In the genomic region with DNA sequence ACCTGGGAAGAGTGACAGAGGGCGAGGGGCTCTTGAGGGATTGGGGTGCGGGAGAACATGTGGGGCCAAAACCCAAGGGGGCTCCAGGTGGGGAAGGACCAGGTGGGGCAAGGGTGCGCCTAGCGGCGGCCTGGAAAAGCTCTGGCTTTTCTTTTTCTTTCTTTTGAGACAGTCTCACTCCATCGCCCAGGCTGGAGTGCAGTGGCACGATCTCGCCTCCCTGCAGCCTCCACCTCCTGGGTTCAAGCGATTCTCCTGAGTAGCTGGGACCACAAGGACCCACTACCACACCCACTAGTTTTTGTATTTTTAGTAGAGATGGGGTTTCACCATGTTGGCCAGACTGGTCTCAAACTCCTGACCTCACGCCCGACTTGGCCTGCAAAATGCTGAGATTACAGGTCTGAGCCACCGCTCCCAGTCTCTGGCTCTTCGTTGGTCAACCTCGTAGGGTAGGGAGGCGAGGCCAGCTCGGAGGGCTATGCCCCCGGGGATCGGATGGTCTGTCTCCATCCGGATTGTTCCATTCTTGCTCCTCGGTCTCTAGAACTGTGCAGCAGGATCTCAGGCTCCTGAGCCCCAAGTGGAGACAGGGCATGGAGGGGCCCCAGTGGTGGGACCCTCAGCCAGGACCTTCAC, we compare ENCODE assay signal across 9 cellular contexts. TPM values are rescaled to one million over a fixed set of nuclear protein-coding genes. Genes with fewer than 3 reads are reported as not detected.
A peak's percentile ranks its signal among the peaks of the same experiment; 100 is the strongest.
DNase-seq lines count a peak whose midpoint lies in the region; ATAC-seq lines count a peak whose summit lies in the region.
"Had no signal": no experiment of that assay in that cellular context is flagged by ENCODE, and none has a peak within 500 bp of the region (broad histone marks: within the 10 kb centered on the region; RNA-seq: fewer than 3 reads in every experiment).

No MANE protein-coding gene starts in this region.

- H3K27me3 Mint-ChIP-seq in activated T-cell treated with anti-CD3 and anti-CD28 coated beads, Interleukin-2, amount 50 U/mL, for 24 hours, result no peaks in the 10 kb centered on the region
- H3K27me3 Mint-ChIP-seq in activated CD4-positive, alpha-beta memory T cell treated with anti-CD3 and anti-CD28 coated beads for 36 hours, result peaks cover 2% of the 10 kb centered on the region

- no peak for DNase-seq in activated T-cell treated with anti-CD3 and anti-CD28 coated beads, Interleukin-2, amount 50 U/mL, for 24 hours
- no peak for DNase-seq in activated T-cell treated with anti-CD3 and anti-CD28 coated beads for 4 hours
- DNase-seq in activated CD4-positive, alpha-beta memory T cell treated with anti-CD3 and anti-CD28 coated beads for 36 hours, result no peak
- DNase-seq in stimulated activated CD4-positive, alpha-beta T cell treated with anti-CD3 and anti-CD28 coated beads, Interleukin-2, amount 100 ng/mL, for 24 hours, result no peak
- no peak for DNase-seq in NCI-H146 treated with DMSO at 0.1 percent for 48 hours (lab: John Stamatoyannopoulos, UW; ENCODE audit: unreplicated experiment)
- DNase-seq: NCI-H524 treated with DMSO at 0.1 percent for 48 hours had no signal

- H3K4me1 ChIP-seq in subcutaneous abdominal adipose tissue (ENCODE audit: control insufficient read depth in 5 of 5, insufficient read depth in 5 of 5, low read length in 5 of 5), result peaks cover 6 to 37% (median 25%) of the 10 kb centered on the region in 5 donors

- no peak overlapping the region for H3K9ac ChIP-seq in subcutaneous abdominal adipose tissue (ENCODE audit: low read length in 5 of 5)

- CTCF ChIA-PET in activated CD4-positive, alpha-beta memory T cell treated with anti-CD3 and anti-CD28 coated beads for 36 hours (lab: Charles Lee), result interaction anchor here (0.7 to 6.2 kb wide), 5 partner anchors 23 to 205 kb away, joined by 3 to 174 read pairs (median 3); no protein-coding TSS in a partner anchor

- peaks cover 31% of the 10 kb centered on the region for H3K36me3 Mint-ChIP-seq in activated T-cell treated with anti-CD3 and anti-CD28 coated beads, Interleukin-2, amount 50 U/mL, for 24 hours (ENCODE audit: low read depth)
- peaks cover 35% of the 10 kb centered on the region for H3K36me3 Mint-ChIP-seq in activated CD4-positive, alpha-beta memory T cell treated with anti-CD3 and anti-CD28 coated beads for 36 hours

- H3K36me3 ChIP-seq in subcutaneous abdominal adipose tissue (ENCODE audit: control insufficient read depth in 5 of 5, insufficient read depth in 5 of 5, low read length in 5 of 5), result peaks cover 0 to 8% (median 4%) of the 10 kb centered on the region in 5 donors

- ATAC-seq in HG03460 (IDR thresholded peaks at IDR 0.05; ENCODE audit: unreplicated experiment), result no peak

- H3K27ac Mint-ChIP-seq in activated T-cell treated with anti-CD3 and anti-CD28 coated beads, Interleukin-2, amount 50 U/mL, for 24 hours, result peak overlapping the region; percentile 33
- H3K27ac Mint-ChIP-seq in activated CD4-positive, alpha-beta memory T cell treated with anti-CD3 and anti-CD28 coated beads for 36 hours, result no peak overlapping the region

- H3K27me3 ChIP-seq in subcutaneous abdominal adipose tissue (ENCODE audit: control insufficient read depth in 5 of 5, insufficient read depth in 4 of 5, low read length in 5 of 5), result peaks cover 0 to 5% (median 0%) of the 10 kb centered on the region in 5 donors

- peak overlapping the region; percentile 90 for H3K27ac ChIP-seq in subcutaneous abdominal adipose tissue (ENCODE audit: low read depth, low read length)

- H3K4me3 Mint-ChIP-seq in activated T-cell treated with anti-CD3 and anti-CD28 coated beads, Interleukin-2, amount 50 U/mL, for 24 hours, result peak overlapping the region; percentile 99
- H3K4me3 Mint-ChIP-seq in activated CD4-positive, alpha-beta memory T cell treated with anti-CD3 and anti-CD28 coated beads for 36 hours, result peak overlapping the region; percentile 93

- H3K9me3 ChIP-seq in iPS-18c (ENCODE audit: control insufficient read depth, insufficient read depth, low read length) (no peaks in the 10 kb centered on the region), subcutaneous abdominal adipose tissue (ENCODE audit: control insufficient read depth in 5 of 5, low read length in 5 of 5) (peaks cover 2 to 20% (median 16%) of the 10 kb centered on the region in 5 donors)

- peaks cover 26% of the 10 kb centered on the region for H3K4me1 Mint-ChIP-seq in activated T-cell treated with anti-CD3 and anti-CD28 coated beads, Interleukin-2, amount 50 U/mL, for 24 hours (ENCODE audit: low read depth)
- H3K4me1 Mint-ChIP-seq in activated CD4-positive, alpha-beta memory T cell treated with anti-CD3 and anti-CD28 coated beads for 36 hours (ENCODE audit: low read depth), result peaks cover 18% of the 10 kb centered on the region

- POLR2A ChIA-PET in activated CD4-positive, alpha-beta memory T cell treated with anti-CD3 and anti-CD28 coated beads for 36 hours (lab: Charles Lee), result interaction anchor here (0.6 to 4.7 kb wide), 2 partner anchors 138 to 142 kb away, joined by 3 to 123 read pairs; no protein-coding TSS in a partner anchor

- peak overlapping the region; percentile 59 for H3K4me3 ChIP-seq in iPS-18c (ENCODE audit: insufficient read depth, low read depth, low read length)
- H3K4me3 ChIP-seq in subcutaneous abdominal adipose tissue (ENCODE audit: low read depth in 1 of 5, low read length in 5 of 5), result peak overlapping the region in 2 of 5 donors; percentile 98 to 100

- intact Hi-C loops in activated CD4-positive, alpha-beta memory T cell treated with anti-CD3 and anti-CD28 coated beads for 36 hours (cut with micrococcal nuclease), result no loop called here

- H3K9me3 Mint-ChIP-seq in activated T-cell treated with anti-CD3 and anti-CD28 coated beads, Interleukin-2, amount 50 U/mL, for 24 hours, result peaks cover 20% of the 10 kb centered on the region
- H3K9me3 Mint-ChIP-seq in activated CD4-positive, alpha-beta memory T cell treated with anti-CD3 and anti-CD28 coated beads for 36 hours, result peaks cover 28% of the 10 kb centered on the region

RNA-seq across cellular contexts. Expression of a gene that starts 3.7 kb away (rescaled TPM):
- total RNA-seq in activated CD4-positive, alpha-beta memory T cell treated with anti-CD3 and anti-CD28 coated beads for 36 hours, result 10 to 100 TPM; 34.5 to 38.1 TPM

RNA-seq across cellular contexts. Expression of a gene that starts 22.9 kb away (rescaled TPM):
- 100 to 1,000 TPM; 100 to 104 TPM for total RNA-seq in activated CD4-positive, alpha-beta memory T cell treated with anti-CD3 and anti-CD28 coated beads for 36 hours

RNA-seq across cellular contexts. Expression of a gene that starts 52.3 kb away (rescaled TPM):
- 10 to 100 TPM; 69.0 to 72.0 TPM for total RNA-seq in activated CD4-positive, alpha-beta memory T cell treated with anti-CD3 and anti-CD28 coated beads for 36 hours
